In genomic region chr5:16564468-16564867, GRCh38 we compare ENCODE assay signal across 15 cellular contexts. TPM values are rescaled to one million over a fixed set of nuclear protein-coding genes. Genes with fewer than 3 reads are reported as not detected.
"Had no signal": no experiment of that assay in that cellular context is flagged by ENCODE, and none has a peak within 500 bp of the region (broad histone marks: within the 10 kb centered on the region; RNA-seq: fewer than 3 reads in every experiment).

No MANE protein-coding gene starts in this region.

- DNase-seq: activated CD4-positive, alpha-beta T cell treated with anti-CD3 and anti-CD28 coated beads, Interleukin-2, amount 10 ng/mL, durations not matched to agents 24 days and 14 days; activated CD4-positive, CD25-positive, alpha-beta regulatory T cell; activated CD8-positive, alpha-beta T cell treated with anti-CD3 and anti-CD28 coated beads, Interleukin-2, amount 10 ng/mL, durations not matched to agents 7 days and 5 days; activated naive CD4-positive, alpha-beta T cell treated with anti-CD3 and anti-CD28 coated beads, Interleukin-2, amount 50 U/mL, for 16 hours; activated T-cell treated with anti-CD3 and anti-CD28 coated beads, Interleukin-2, amount 50 U/mL, for 24 hours; effector memory CD4-positive, alpha-beta T cell; hypothalamus; islet precursor cell; left colon; stimulated activated CD4-positive, alpha-beta T cell treated with anti-CD3 and anti-CD28 coated beads, Interleukin-1b, Interleukin-23, amount 100 ng/mL, for 48 hours; stimulated activated CD8-positive, alpha-beta memory T cell treated with anti-CD3 and anti-CD28 coated beads, Interleukin-4, amount 100 ng/mL, for 48 hours; stimulated activated naive CD4-positive, alpha-beta T cell treated with Interleukin-2 at 50 U/mL for 16 hours; transverse colon; uterus had no signal

- H3K27ac ChIP-seq: transverse colon, uterus had no signal

- H3K27me3 ChIP-seq: transverse colon, uterus had no signal

- H3K4me1 ChIP-seq: transverse colon, uterus had no signal

- ATAC-seq: activated CD8-positive, alpha-beta T cell treated with anti-CD3 and anti-CD28 coated beads, Interleukin-2, amount 10 ng/mL, durations not matched to agents 7 days and 5 days; left colon had no signal

RNA-seq across cellular contexts. Expression of gene RETREG1, which starts 52.3 kb away (rescaled TPM):
- total RNA-seq: lung microvascular endothelial cell had no signal
